2 cellular contexts compared by ENCODE assay signal in the genomic region with DNA sequence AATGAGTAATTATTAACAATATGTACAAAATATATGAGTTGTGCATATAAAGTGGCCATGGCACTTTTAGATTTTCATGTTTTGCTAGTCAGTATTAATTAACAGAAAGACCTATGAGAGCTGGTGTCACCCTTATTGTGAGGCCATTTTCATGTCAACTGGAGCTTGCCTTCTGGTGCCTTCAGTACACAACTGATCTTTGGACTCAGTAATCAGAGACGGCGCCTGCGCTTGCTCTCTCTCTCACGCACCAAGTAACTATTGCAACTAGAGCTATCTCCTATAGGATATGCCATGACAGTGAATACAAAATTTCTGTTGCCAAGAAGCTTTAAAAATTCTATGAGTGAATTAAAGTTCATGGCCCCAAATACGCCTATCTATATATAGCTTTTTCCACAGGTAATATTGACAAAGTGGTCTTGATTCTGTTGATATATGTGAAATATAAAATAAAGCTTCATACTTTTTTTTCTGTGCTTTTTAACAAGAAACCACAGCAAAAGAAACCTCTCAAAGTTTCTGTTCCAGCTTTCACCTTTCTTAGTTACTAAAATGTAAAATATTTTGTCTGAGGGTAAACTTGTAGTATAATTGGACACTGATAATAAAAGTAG.
TF ChIP-seq lines count a peak whose summit lies in the region.

No MANE protein-coding gene starts in this region.

TF ChIP-seq in SK-N-SH, 30 proteins besides CTCF, POLR2A, EP300 and RAD21 (continued from another document):
- TF ChIP-seq, protein P1, sequence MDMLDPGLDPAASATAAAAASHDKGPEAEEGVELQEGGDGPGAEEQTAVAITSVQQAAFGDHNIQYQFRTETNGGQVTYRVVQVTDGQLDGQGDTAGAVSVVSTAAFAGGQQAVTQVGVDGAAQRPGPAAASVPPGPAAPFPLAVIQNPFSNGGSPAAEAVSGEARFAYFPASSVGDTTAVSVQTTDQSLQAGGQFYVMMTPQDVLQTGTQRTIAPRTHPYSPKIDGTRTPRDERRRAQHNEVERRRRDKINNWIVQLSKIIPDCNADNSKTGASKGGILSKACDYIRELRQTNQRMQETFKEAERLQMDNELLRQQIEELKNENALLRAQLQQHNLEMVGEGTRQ (IDR thresholded peaks at IDR 0.05; ENCODE audit: borderline replicate concordance, low read depth, low read length), result no peak
- TF ChIP-seq TEAD4 (IDR thresholded peaks at IDR 0.05; ENCODE audit: borderline replicate concordance, insufficient read depth) (no peak), CHD2 (IDR thresholded peaks at IDR 0.05; ENCODE audit: low read length, partially characterized antibody) (no peak), ELF1 (IDR thresholded peaks at IDR 0.05) (no peak), TAF1 (IDR thresholded peaks at IDR 0.05; ENCODE audit: borderline replicate concordance, low read depth, low read length) (no peak), FOXM1 (IDR thresholded peaks at IDR 0.05; ENCODE audit: low read depth) (no peak), RXRA (IDR thresholded peaks at IDR 0.05; ENCODE audit: borderline replicate concordance, low read depth) (no peak)
- TF ChIP-seq, protein P2, sequence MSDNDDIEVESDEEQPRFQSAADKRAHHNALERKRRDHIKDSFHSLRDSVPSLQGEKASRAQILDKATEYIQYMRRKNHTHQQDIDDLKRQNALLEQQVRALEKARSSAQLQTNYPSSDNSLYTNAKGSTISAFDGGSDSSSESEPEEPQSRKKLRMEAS (IDR thresholded peaks at IDR 0.05; ENCODE audit: low read depth), result no peak
TF ChIP-seq in SK-N-SH: peak in this region for 0.

TF ChIP-seq in SK-N-SH treated with all-trans-retinoic acid at 6 μM for 48 hours, 23 proteins besides CTCF, POLR2A, EP300 and RAD21 (continued from another document):
- TF ChIP-seq, protein P3, sequence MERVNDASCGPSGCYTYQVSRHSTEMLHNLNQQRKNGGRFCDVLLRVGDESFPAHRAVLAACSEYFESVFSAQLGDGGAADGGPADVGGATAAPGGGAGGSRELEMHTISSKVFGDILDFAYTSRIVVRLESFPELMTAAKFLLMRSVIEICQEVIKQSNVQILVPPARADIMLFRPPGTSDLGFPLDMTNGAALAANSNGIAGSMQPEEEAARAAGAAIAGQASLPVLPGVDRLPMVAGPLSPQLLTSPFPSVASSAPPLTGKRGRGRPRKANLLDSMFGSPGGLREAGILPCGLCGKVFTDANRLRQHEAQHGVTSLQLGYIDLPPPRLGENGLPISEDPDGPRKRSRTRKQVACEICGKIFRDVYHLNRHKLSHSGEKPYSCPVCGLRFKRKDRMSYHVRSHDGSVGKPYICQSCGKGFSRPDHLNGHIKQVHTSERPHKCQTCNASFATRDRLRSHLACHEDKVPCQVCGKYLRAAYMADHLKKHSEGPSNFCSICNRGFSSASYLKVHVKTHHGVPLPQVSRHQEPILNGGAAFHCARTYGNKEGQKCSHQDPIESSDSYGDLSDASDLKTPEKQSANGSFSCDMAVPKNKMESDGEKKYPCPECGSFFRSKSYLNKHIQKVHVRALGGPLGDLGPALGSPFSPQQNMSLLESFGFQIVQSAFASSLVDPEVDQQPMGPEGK (CRISPR knock-in tag; IDR thresholded peaks at IDR 0.05; ENCODE audit: borderline replicate concordance), result no peak
